Comparison of ENCODE assay signal across 9 cellular contexts in genomic region chr12:15928345-15928744, GRCh38. TPM values are rescaled to one million over a fixed set of nuclear protein-coding genes. Genes with fewer than 3 reads are reported as not detected.
DNase-seq lines count a peak whose midpoint lies in the region; ATAC-seq, FAIRE-seq and TF ChIP-seq lines count a peak whose summit lies in the region.
"Had no signal": no experiment of that assay in that cellular context is flagged by ENCODE, and none has a peak within 500 bp of the region (broad histone marks: within the 10 kb centered on the region; RNA-seq: fewer than 3 reads in every experiment).

No MANE protein-coding gene starts in this region.

- no peak for TF ChIP-seq POLR2A in HepG2 (IDR thresholded peaks at IDR 0.05; ENCODE audit: insufficient read depth in 1 of 2, low read depth in 2 of 2, low read length in 2 of 2)

- no peak overlapping the region for H3K4me3 Mint-ChIP-seq in activated CD4-positive, alpha-beta memory T cell treated with anti-CD3 and anti-CD28 coated beads, Interleukin-2, amount 10 ng/mL, durations not matched to agents 7 days and 5 days

- H3K4me3 ChIP-seq in AG09309 (ENCODE audit: control insufficient read depth, low read depth, low read length), result no peak overlapping the region
- H3K4me3 ChIP-seq in HUES48 (ENCODE audit: low read depth, low read length), result no peak overlapping the region
- no peak overlapping the region for H3K4me3 ChIP-seq in bronchial epithelial cell (ENCODE audit: low read depth, low read length)
- no peak overlapping the region for H3K4me3 ChIP-seq in HepG2 (replicated peaks in 1 of 3; ENCODE audit: insufficient read depth in 1 of 3, low read depth in 2 of 3, low read length in 3 of 3)

- H3K79me2 ChIP-seq in HepG2 (ENCODE audit: insufficient read depth, low read length), result peaks cover under 1% of the 10 kb centered on the region

- H2AFZ ChIP-seq in HepG2 (ENCODE audit: low read length), result no peak overlapping the region

- no peak overlapping the region for H3K9ac ChIP-seq in HUES48 (ENCODE audit: low read depth, low read length)
- H3K9ac ChIP-seq in HepG2 (ENCODE audit: insufficient read depth, low read depth, low read length), result no peak overlapping the region

- no peaks in the 10 kb centered on the region for H4K20me1 ChIP-seq in HepG2 (ENCODE audit: insufficient read depth, low read length)

- 69% methylated on average over 2 of the region's 2 CpGs for WGBS in HepG2 (ENCODE audit: low lambda C conversion rate)

- intact Hi-C loops in HepG2 (cut with micrococcal nuclease; ENCODE audit: unreplicated experiment), result no loop called here

- BruUV-seq in HepG2 (replicated peaks; lab: Mats Ljungman, UMichigan), result no TSS peak

- H3K9me3 Mint-ChIP-seq in activated CD4-positive, alpha-beta memory T cell treated with anti-CD3 and anti-CD28 coated beads, Interleukin-2, amount 10 ng/mL, durations not matched to agents 7 days and 5 days, result peaks cover 4% of the 10 kb centered on the region

- TF ChIP-seq CTCF in AG09309 (IDR thresholded peaks at IDR 0.05; ENCODE audit: control insufficient read depth, insufficient read depth, low read depth, low read length, missing control alignments) (no peak), bronchial epithelial cell (IDR thresholded peaks at IDR 0.05; ENCODE audit: insufficient read depth, low read length, severe bottlenecking) (no peak), HepG2 (CRISPR knock-in tag; IDR thresholded peaks at IDR 0.05) (no peak)

- H3K4me2 ChIP-seq in HepG2 (ENCODE audit: low read depth, low read length), result no peak overlapping the region

- H3K27me3 ChIP-seq in HUES48 (ENCODE audit: control insufficient read depth, insufficient read depth, low read length), result no peaks in the 10 kb centered on the region
- no peaks in the 10 kb centered on the region for H3K27me3 ChIP-seq in bronchial epithelial cell (ENCODE audit: control insufficient read depth, insufficient read depth, low read length)
- no peaks in the 10 kb centered on the region for H3K27me3 ChIP-seq in HepG2 (ENCODE audit: control insufficient read depth in 1 of 2, insufficient read depth in 2 of 2, low read length in 2 of 2)

- TF ChIP-seq EP300 in HepG2 (IDR thresholded peaks at IDR 0.05; ENCODE audit: low read depth in 2 of 2, low read length in 2 of 2) (no peak), HepG2 (CRISPR knock-in tag; IDR thresholded peaks at IDR 0.05; ENCODE audit: borderline replicate concordance) (no peak)

- DNase-seq in AG09309 (ENCODE audit: low read depth) (peak; percentile 42), bronchial epithelial cell (ENCODE audit: low read depth) (peak; percentile 84), HepG2 (ENCODE audit: low spot score) (peak; percentile 24), HT-29 (ENCODE audit: low spot score) (no peak), anterior cingulate cortex (lab: John Stamatoyannopoulos, UW) (no peak)
- DNase-seq in activated CD4-positive, alpha-beta memory T cell treated with anti-CD3 and anti-CD28 coated beads, Interleukin-2, amount 10 ng/mL, durations not matched to agents 7 days and 5 days, result no peak
- DNase-seq: activated T-cell treated with anti-CD3 and anti-CD28 coated beads, Interleukin-2, amount 50 U/mL, for 1 hour had no signal

- H3K9me3 ChIP-seq in HUES48 (ENCODE audit: control insufficient read depth, insufficient read depth, low read length) (no peaks in the 10 kb centered on the region), HepG2 (ENCODE audit: low read length) (no peaks in the 10 kb centered on the region)

- in situ Hi-C loops in HepG2 (cut with HindIII; ENCODE audit: extremely low pct_ligation_motif_present, low pct_unique_long_range_greater_than_20kb), result no loop called here

- H3K27ac Mint-ChIP-seq in activated CD4-positive, alpha-beta memory T cell treated with anti-CD3 and anti-CD28 coated beads, Interleukin-2, amount 10 ng/mL, durations not matched to agents 7 days and 5 days, result no peak overlapping the region

- FAIRE-seq in bronchial epithelial cell (lab: Jason Lieb, UNC) (no peak), HepG2 (lab: Jason Lieb, UNC) (no peak)

- H3K27ac ChIP-seq in HUES48 (ENCODE audit: low read depth, low read length) (peak overlapping the region; percentile 52), HepG2 (ENCODE audit: extremely low read length, insufficient read depth, low read length) (no peak overlapping the region)

- peaks cover 5% of the 10 kb centered on the region for H3K36me3 Mint-ChIP-seq in activated CD4-positive, alpha-beta memory T cell treated with anti-CD3 and anti-CD28 coated beads, Interleukin-2, amount 10 ng/mL, durations not matched to agents 7 days and 5 days (ENCODE audit: low read depth)

- H3K4me1 Mint-ChIP-seq in activated CD4-positive, alpha-beta memory T cell treated with anti-CD3 and anti-CD28 coated beads, Interleukin-2, amount 10 ng/mL, durations not matched to agents 7 days and 5 days, result peaks cover 2% of the 10 kb centered on the region

- CTCF ChIA-PET in HepG2 (lab: Yijun Ruan, JAX; ENCODE audit: low intra/inter-chr PET ratio, low total read pairs), result no interaction called here
- CTCF ChIA-PET in activated CD4-positive, alpha-beta memory T cell treated with anti-CD3 and anti-CD28 coated beads, Interleukin-2, amount 10 ng/mL, durations not matched to agents 7 days and 5 days (lab: Charles Lee), result no interaction called here

- no peaks in the 10 kb centered on the region for H3K27me3 Mint-ChIP-seq in activated CD4-positive, alpha-beta memory T cell treated with anti-CD3 and anti-CD28 coated beads, Interleukin-2, amount 10 ng/mL, durations not matched to agents 7 days and 5 days

- no peak for TF ChIP-seq RAD21 in HepG2 (CRISPR knock-in tag; IDR thresholded peaks at IDR 0.05)

- H3K4me1 ChIP-seq in HUES48 (ENCODE audit: control insufficient read depth, insufficient read depth, low read length), result peaks cover 32% of the 10 kb centered on the region
- H3K4me1 ChIP-seq in HepG2 (ENCODE audit: insufficient read depth, low read length), result peaks cover 20% of the 10 kb centered on the region

- H3K36me3 ChIP-seq in HUES48 (ENCODE audit: control insufficient read depth, insufficient read depth, low read length) (no peaks in the 10 kb centered on the region), bronchial epithelial cell (ENCODE audit: control insufficient read depth, insufficient read depth, low read length) (no peaks in the 10 kb centered on the region), HepG2 (replicated peaks in 1 of 2; ENCODE audit: control insufficient read depth in 1 of 2, insufficient read depth in 2 of 2, low read length in 2 of 2) (no peaks in the 10 kb centered on the region; a peak in 1 of 5 replicates)

- ATAC-seq in HepG2 (peak; percentile 32; the same call in 2 of the 3 replicates), GM21825 (IDR thresholded peaks at IDR 0.05; ENCODE audit: unreplicated experiment) (no peak)

- POLR2A ChIA-PET in HepG2 (lab: Yijun Ruan, JAX), result no interaction called here
- POLR2A ChIA-PET in activated CD4-positive, alpha-beta memory T cell treated with anti-CD3 and anti-CD28 coated beads, Interleukin-2, amount 10 ng/mL, durations not matched to agents 7 days and 5 days (lab: Charles Lee), result no interaction called here

RNA-seq across cellular contexts. Expression of gene DERA, which starts 17.2 kb away (rescaled TPM):
- total RNA-seq in bronchial epithelial cell, result 58.4 and 83.3 TPM in 2 replicates
- 51.3 and 59.9 TPM in 2 replicates for total RNA-seq in HepG2 (2016; rRNA removed; fragmentation: Illumina TruSeq; extraction: Trizol)
- total RNA-seq in HepG2 (2016; cell fraction: cytosol; rRNA removed; fragmentation: Illumina TruSeq; extraction: Trizol; ENCODE audit: low read depth), result 27.8 and 33.3 TPM in 2 replicates
- 54.4 and 63.8 TPM in 2 replicates for total RNA-seq in HepG2 (2016; cell fraction: insoluble cytoplasmic fraction; rRNA removed; fragmentation: Illumina TruSeq; extraction: Trizol)
- 39.9 and 46.1 TPM in 2 replicates for total RNA-seq in HepG2 (2016; cell fraction: membrane; rRNA removed; fragmentation: Illumina TruSeq; extraction: Trizol)
- 28.7 and 30.1 TPM in 2 replicates for total RNA-seq in HepG2 (2016; cell fraction: nucleus; rRNA removed; fragmentation: Illumina TruSeq; extraction: Trizol)
- 15.8 and 24.0 TPM in 2 replicates for polyA plus RNA-seq in HepG2 (2011; rRNA removed)
- polyA plus RNA-seq in HepG2 (2011; cell fraction: cytosol; rRNA removed), result 12.1 and 15.7 TPM in 2 replicates
- 6.4 and 7.9 TPM in 2 replicates for polyA plus RNA-seq in HepG2 (2011; cell fraction: nucleus; rRNA removed)
- 18.4 and 33.0 TPM in 2 replicates for polyA plus RNA-seq in HepG2 (2012)
- polyA plus RNA-seq in HepG2 (2016; cell fraction: cytosol; fragmentation: Illumina TruSeq; extraction: Trizol; ENCODE audit: low read depth), result 24.4 and 28.5 TPM in 2 replicates
- 52.6 and 55.1 TPM in 2 replicates for polyA plus RNA-seq in HepG2 (2016; cell fraction: insoluble cytoplasmic fraction; fragmentation: Illumina TruSeq; extraction: Trizol; ENCODE audit: low read depth)
- polyA plus RNA-seq in HepG2 (2016; cell fraction: membrane; fragmentation: Illumina TruSeq; extraction: Trizol; ENCODE audit: low read depth), result 34.2 and 34.9 TPM in 2 replicates
- polyA plus RNA-seq in HepG2 (2016; cell fraction: nucleus; fragmentation: Illumina TruSeq; extraction: Trizol; ENCODE audit: insufficient read depth, low read depth), result 30.6 and 34.6 TPM in 2 replicates
- 6.9 and 14.3 TPM in 2 replicates for polyA minus RNA-seq in HepG2 (2011; rRNA and poly(A)+ RNA removed; ENCODE audit: low replicate concordance)
- 14.5 and 18.7 TPM in 2 replicates for polyA minus RNA-seq in HepG2 (2011; cell fraction: cytosol; rRNA and poly(A)+ RNA removed)
- 25.6 and 25.8 TPM in 2 replicates for polyA minus RNA-seq in HepG2 (2011; cell fraction: nucleus; rRNA and poly(A)+ RNA removed)
- 26.4 and 38.0 TPM in 2 replicates for total RNA-seq in HT-29 (2014; rRNA removed; shearing (Covaris generic))
- 10 to 100 TPM; 21.3 to 24.4 TPM for total RNA-seq in activated CD4-positive, alpha-beta memory T cell treated with anti-CD3 and anti-CD28 coated beads, Interleukin-2, amount 10 ng/mL, durations not matched to agents 7 days and 5 days

RNA-seq across cellular contexts. Expression of gene STRAP, which starts 46.2 kb away (rescaled TPM):
- total RNA-seq in bronchial epithelial cell (82.4 and 90.8 TPM in 2 replicates), HepG2 (2016; rRNA removed; fragmentation: Illumina TruSeq; extraction: Trizol) (118 and 209 TPM in 2 replicates)
- 59.5 and 67.0 TPM in 2 replicates for total RNA-seq in HepG2 (2016; cell fraction: cytosol; rRNA removed; fragmentation: Illumina TruSeq; extraction: Trizol; ENCODE audit: low read depth)
- total RNA-seq in HepG2 (2016; cell fraction: insoluble cytoplasmic fraction; rRNA removed; fragmentation: Illumina TruSeq; extraction: Trizol), result 113 and 182 TPM in 2 replicates
- 152 and 164 TPM in 2 replicates for total RNA-seq in HepG2 (2016; cell fraction: membrane; rRNA removed; fragmentation: Illumina TruSeq; extraction: Trizol)
- total RNA-seq in HepG2 (2016; cell fraction: nucleus; rRNA removed; fragmentation: Illumina TruSeq; extraction: Trizol), result 67.2 and 75.9 TPM in 2 replicates
- polyA plus RNA-seq in HepG2 (2011; rRNA removed), result 50.0 and 66.9 TPM in 2 replicates
- 45.9 and 56.3 TPM in 2 replicates for polyA plus RNA-seq in HepG2 (2011; cell fraction: cytosol; rRNA removed)
- 15.4 and 18.5 TPM in 2 replicates for polyA plus RNA-seq in HepG2 (2011; cell fraction: nucleus; rRNA removed)
- 98.4 and 107 TPM in 2 replicates for polyA plus RNA-seq in HepG2 (2012)
- polyA plus RNA-seq in HepG2 (2016; cell fraction: cytosol; fragmentation: Illumina TruSeq; extraction: Trizol; ENCODE audit: low read depth), result 84.6 and 85.9 TPM in 2 replicates
- 184 and 200 TPM in 2 replicates for polyA plus RNA-seq in HepG2 (2016; cell fraction: insoluble cytoplasmic fraction; fragmentation: Illumina TruSeq; extraction: Trizol; ENCODE audit: low read depth)
- 141 and 148 TPM in 2 replicates for polyA plus RNA-seq in HepG2 (2016; cell fraction: membrane; fragmentation: Illumina TruSeq; extraction: Trizol; ENCODE audit: low read depth)
- polyA plus RNA-seq in HepG2 (2016; cell fraction: nucleus; fragmentation: Illumina TruSeq; extraction: Trizol; ENCODE audit: insufficient read depth, low read depth), result 89.3 and 99.2 TPM in 2 replicates
- 120 and 181 TPM in 2 replicates for polyA minus RNA-seq in HepG2 (2011; rRNA and poly(A)+ RNA removed; ENCODE audit: low replicate concordance)
- 78.0 and 91.8 TPM in 2 replicates for polyA minus RNA-seq in HepG2 (2011; cell fraction: cytosol; rRNA and poly(A)+ RNA removed)
- 38.5 and 42.1 TPM in 2 replicates for polyA minus RNA-seq in HepG2 (2011; cell fraction: nucleus; rRNA and poly(A)+ RNA removed)
- 94.6 and 99.7 TPM in 2 replicates for total RNA-seq in HT-29 (2014; rRNA removed; shearing (Covaris generic))
- total RNA-seq in activated CD4-positive, alpha-beta memory T cell treated with anti-CD3 and anti-CD28 coated beads, Interleukin-2, amount 10 ng/mL, durations not matched to agents 7 days and 5 days, result 10 to 100 TPM; 75.5 to 79.8 TPM

Comparison
In these comparisons a context has a peak if more than half of its experiments do, and no peak if none do; other contexts are left out.
1. DNase-seq: peak in AG09309 (single experiment), bronchial epithelial cell (single experiment) and HepG2 (single experiment); none in HT-29 (single experiment), activated CD4-positive, alpha-beta memory T cell treated with anti-CD3 and anti-CD28 coated beads, Interleukin-2, amount 10 ng/mL, durations not matched to agents 7 days and 5 days (single experiment) and anterior cingulate cortex (0 of 58).